Comparison of ENCODE assay signal across 2 cellular contexts in genomic region chr4:1039493-1040343, GRCh38.
A peak's percentile ranks its signal among the peaks of the same experiment; 100 is the strongest.
TF ChIP-seq lines count a peak whose summit lies in the region.

No MANE protein-coding gene starts in this region.

TF ChIP-seq in Ishikawa, 13 proteins besides CTCF, POLR2A, EP300 and RAD21 (continued from another document):
- TF ChIP-seq, protein P1, sequence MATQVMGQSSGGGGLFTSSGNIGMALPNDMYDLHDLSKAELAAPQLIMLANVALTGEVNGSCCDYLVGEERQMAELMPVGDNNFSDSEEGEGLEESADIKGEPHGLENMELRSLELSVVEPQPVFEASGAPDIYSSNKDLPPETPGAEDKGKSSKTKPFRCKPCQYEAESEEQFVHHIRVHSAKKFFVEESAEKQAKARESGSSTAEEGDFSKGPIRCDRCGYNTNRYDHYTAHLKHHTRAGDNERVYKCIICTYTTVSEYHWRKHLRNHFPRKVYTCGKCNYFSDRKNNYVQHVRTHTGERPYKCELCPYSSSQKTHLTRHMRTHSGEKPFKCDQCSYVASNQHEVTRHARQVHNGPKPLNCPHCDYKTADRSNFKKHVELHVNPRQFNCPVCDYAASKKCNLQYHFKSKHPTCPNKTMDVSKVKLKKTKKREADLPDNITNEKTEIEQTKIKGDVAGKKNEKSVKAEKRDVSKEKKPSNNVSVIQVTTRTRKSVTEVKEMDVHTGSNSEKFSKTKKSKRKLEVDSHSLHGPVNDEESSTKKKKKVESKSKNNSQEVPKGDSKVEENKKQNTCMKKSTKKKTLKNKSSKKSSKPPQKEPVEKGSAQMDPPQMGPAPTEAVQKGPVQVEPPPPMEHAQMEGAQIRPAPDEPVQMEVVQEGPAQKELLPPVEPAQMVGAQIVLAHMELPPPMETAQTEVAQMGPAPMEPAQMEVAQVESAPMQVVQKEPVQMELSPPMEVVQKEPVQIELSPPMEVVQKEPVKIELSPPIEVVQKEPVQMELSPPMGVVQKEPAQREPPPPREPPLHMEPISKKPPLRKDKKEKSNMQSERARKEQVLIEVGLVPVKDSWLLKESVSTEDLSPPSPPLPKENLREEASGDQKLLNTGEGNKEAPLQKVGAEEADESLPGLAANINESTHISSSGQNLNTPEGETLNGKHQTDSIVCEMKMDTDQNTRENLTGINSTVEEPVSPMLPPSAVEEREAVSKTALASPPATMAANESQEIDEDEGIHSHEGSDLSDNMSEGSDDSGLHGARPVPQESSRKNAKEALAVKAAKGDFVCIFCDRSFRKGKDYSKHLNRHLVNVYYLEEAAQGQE (IDR thresholded peaks at IDR 0.05; ENCODE audit: low read depth) = no peak
- TF ChIP-seq CREB1 (IDR thresholded peaks at IDR 0.05; ENCODE audit: low read depth) = no peak
- no peak for TF ChIP-seq CEBPB (IDR thresholded peaks at IDR 0.05)
- no peak for TF ChIP-seq TAF1 (IDR thresholded peaks at IDR 0.05; ENCODE audit: low read depth)
- TF ChIP-seq, protein P2, sequence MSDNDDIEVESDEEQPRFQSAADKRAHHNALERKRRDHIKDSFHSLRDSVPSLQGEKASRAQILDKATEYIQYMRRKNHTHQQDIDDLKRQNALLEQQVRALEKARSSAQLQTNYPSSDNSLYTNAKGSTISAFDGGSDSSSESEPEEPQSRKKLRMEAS (IDR thresholded peaks at IDR 0.05) = no peak; the same call in none of the 2 replicates
- TF ChIP-seq YY1 (IDR thresholded peaks at IDR 0.05; ENCODE audit: low read depth) = no peak; the same call in 1 of the 2 replicates
- no peak for TF ChIP-seq FOXM1 (IDR thresholded peaks at IDR 0.05; ENCODE audit: borderline replicate concordance, low read depth)
- TF ChIP-seq TEAD4 (IDR thresholded peaks at IDR 0.05) = peak; percentile 86
- no peak; the same call in 1 of the 2 replicates for TF ChIP-seq TCF12 (IDR thresholded peaks at IDR 0.05; ENCODE audit: low read depth)
- no peak; the same call in 1 of the 2 replicates for TF ChIP-seq NFIC (IDR thresholded peaks at IDR 0.05)
- peak; percentile 27; the same call in 1 of the 2 replicates for TF ChIP-seq EGR1 (IDR thresholded peaks at IDR 0.05)
- TF ChIP-seq ZBTB7A (IDR thresholded peaks at IDR 0.05; ENCODE audit: low read depth) = no peak

TF ChIP-seq in K562, 482 proteins besides CTCF, POLR2A, EP300 and RAD21 (continues in another document):
- TF ChIP-seq, protein P3, sequence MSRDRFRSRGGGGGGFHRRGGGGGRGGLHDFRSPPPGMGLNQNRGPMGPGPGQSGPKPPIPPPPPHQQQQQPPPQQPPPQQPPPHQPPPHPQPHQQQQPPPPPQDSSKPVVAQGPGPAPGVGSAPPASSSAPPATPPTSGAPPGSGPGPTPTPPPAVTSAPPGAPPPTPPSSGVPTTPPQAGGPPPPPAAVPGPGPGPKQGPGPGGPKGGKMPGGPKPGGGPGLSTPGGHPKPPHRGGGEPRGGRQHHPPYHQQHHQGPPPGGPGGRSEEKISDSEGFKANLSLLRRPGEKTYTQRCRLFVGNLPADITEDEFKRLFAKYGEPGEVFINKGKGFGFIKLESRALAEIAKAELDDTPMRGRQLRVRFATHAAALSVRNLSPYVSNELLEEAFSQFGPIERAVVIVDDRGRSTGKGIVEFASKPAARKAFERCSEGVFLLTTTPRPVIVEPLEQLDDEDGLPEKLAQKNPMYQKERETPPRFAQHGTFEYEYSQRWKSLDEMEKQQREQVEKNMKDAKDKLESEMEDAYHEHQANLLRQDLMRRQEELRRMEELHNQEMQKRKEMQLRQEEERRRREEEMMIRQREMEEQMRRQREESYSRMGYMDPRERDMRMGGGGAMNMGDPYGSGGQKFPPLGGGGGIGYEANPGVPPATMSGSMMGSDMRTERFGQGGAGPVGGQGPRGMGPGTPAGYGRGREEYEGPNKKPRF (IDR thresholded peaks at IDR 0.05; ENCODE audit: low read depth, low read length) = no peak
- TF ChIP-seq ZFX (CRISPR knock-in tag; IDR thresholded peaks at IDR 0.05) (peak; percentile 70), RBM17 (IDR thresholded peaks at IDR 0.05; ENCODE audit: borderline replicate concordance, low read depth, low read length) (no peak), CC2D1A (IDR thresholded peaks at IDR 0.05) (no peak), POLR2H (tag; IDR thresholded peaks at IDR 0.05; ENCODE audit: low read depth) (no peak), SIRT6 (IDR thresholded peaks at IDR 0.05; ENCODE audit: low read depth, low read length) (no peak), CREB3 (tag; conservative IDR thresholded peaks at IDR 0.05; ENCODE audit: low read depth) (0 out of 2 replicates have a peak, but pooled peaks have one; percentile 44), MAZ (CRISPR knock-in tag; conservative IDR thresholded peaks at IDR 0.05 in 1 of 2, IDR thresholded peaks at IDR 0.05 in 1 of 2) (0 out of 4 replicates have a peak, but pooled peaks of 1 of the 2 experiments have one; percentile 30), PCBP1 (IDR thresholded peaks at IDR 0.05; ENCODE audit: low read depth, low read length, poor library complexity, severe bottlenecking) (peak; percentile 47), ZNF24 (IDR thresholded peaks at IDR 0.05) (no peak), ZNF592 (IDR thresholded peaks at IDR 0.05) (peak; percentile 82), ETV5 (CRISPR knock-in tag; IDR thresholded peaks at IDR 0.05; ENCODE audit: low read depth) (no peak), ERF (CRISPR knock-in tag; IDR thresholded peaks at IDR 0.05) (no peak), SIN3B (IDR thresholded peaks at IDR 0.05; ENCODE audit: low read depth) (no peak), NR2C1 (IDR thresholded peaks at IDR 0.05) (no peak), NR2C1 (tag; IDR thresholded peaks at IDR 0.05) (0 out of 2 replicates have a peak, but pooled peaks have one; percentile 30), ZNF740 (CRISPR knock-in tag; IDR thresholded peaks at IDR 0.05) (peak; percentile 84), ZNF740 (tag; IDR thresholded peaks at IDR 0.05) (no peak), NFIC (IDR thresholded peaks at IDR 0.05) (no peak), RBFOX2 (IDR thresholded peaks at IDR 0.05; ENCODE audit: low read depth, low read length) (peak; percentile 63), TAF7 (tag; IDR thresholded peaks at IDR 0.05) (no peak), EGR1 (conservative IDR thresholded peaks at IDR 0.05) (peak; percentile 42; the same call in 1 of the 2 replicates), PHF8 (IDR thresholded peaks at IDR 0.05; ENCODE audit: borderline replicate concordance, low read length) (peak; percentile 56; the same call in 1 of the 2 replicates), ZNF140 (CRISPR knock-in tag; IDR thresholded peaks at IDR 0.05) (no peak), ZBTB1 (CRISPR knock-in tag; IDR thresholded peaks at IDR 0.05; ENCODE audit: borderline replicate concordance, low read depth) (0 out of 2 replicates have a peak, but pooled peaks have one; percentile 15), YY1 (IDR thresholded peaks at IDR 0.05; ENCODE audit: borderline replicate concordance in 1 of 3, control insufficient read depth in 1 of 3, extremely low read depth in 1 of 3, insufficient read depth in 3 of 3, insufficient read length in 1 of 3, insufficient replicate concordance in 2 of 3, low read depth in 1 of 3, low read length in 2 of 3) (peak in 2 of 3 experiments; percentile 34 to 81), POU5F1 (IDR thresholded peaks at IDR 0.05; ENCODE audit: borderline replicate concordance, low read depth, low read length, partially characterized antibody) (no peak), HNRNPH1 (optimal IDR thresholded peaks at IDR 0.05; ENCODE audit: low read depth, low read length) (no peak), TRIM24 (IDR thresholded peaks at IDR 0.05) (no peak), TSC22D4 (tag; IDR thresholded peaks at IDR 0.05) (no peak), ZBTB7A (IDR thresholded peaks at IDR 0.05; ENCODE audit: borderline replicate concordance, control insufficient read depth, low read depth, low read length) (peak; percentile 26; the same call in 1 of the 2 replicates), ZNF146 (CRISPR knock-in tag; IDR thresholded peaks at IDR 0.05; ENCODE audit: unreplicated experiment) (no peak), BRCA1 (IDR thresholded peaks at IDR 0.05) (no peak), BRCA1 (CRISPR knock-in tag; IDR thresholded peaks at IDR 0.05) (no peak), SNIP1 (IDR thresholded peaks at IDR 0.05; ENCODE audit: low read depth) (no peak), CBX2 (IDR thresholded peaks at IDR 0.05; ENCODE audit: insufficient read depth, low read length, poor library complexity, severe bottlenecking) (no peak), SUPT5H (IDR thresholded peaks at IDR 0.05) (0 out of 2 replicates have a peak, but pooled peaks have one; percentile 29)
- TF ChIP-seq, protein P4, sequence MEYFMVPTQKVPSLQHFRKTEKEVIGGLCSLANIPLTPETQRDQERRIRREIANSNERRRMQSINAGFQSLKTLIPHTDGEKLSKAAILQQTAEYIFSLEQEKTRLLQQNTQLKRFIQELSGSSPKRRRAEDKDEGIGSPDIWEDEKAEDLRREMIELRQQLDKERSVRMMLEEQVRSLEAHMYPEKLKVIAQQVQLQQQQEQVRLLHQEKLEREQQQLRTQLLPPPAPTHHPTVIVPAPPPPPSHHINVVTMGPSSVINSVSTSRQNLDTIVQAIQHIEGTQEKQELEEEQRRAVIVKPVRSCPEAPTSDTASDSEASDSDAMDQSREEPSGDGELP (CRISPR knock-in tag; IDR thresholded peaks at IDR 0.05; ENCODE audit: borderline replicate concordance) = peak; percentile 35; the same call in 1 of the 2 replicates
- TF ChIP-seq, protein P5, sequence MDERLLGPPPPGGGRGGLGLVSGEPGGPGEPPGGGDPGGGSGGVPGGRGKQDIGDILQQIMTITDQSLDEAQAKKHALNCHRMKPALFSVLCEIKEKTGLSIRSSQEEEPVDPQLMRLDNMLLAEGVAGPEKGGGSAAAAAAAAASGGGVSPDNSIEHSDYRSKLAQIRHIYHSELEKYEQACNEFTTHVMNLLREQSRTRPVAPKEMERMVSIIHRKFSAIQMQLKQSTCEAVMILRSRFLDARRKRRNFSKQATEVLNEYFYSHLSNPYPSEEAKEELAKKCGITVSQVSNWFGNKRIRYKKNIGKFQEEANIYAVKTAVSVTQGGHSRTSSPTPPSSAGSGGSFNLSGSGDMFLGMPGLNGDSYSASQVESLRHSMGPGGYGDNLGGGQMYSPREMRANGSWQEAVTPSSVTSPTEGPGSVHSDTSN (CRISPR knock-in tag; IDR thresholded peaks at IDR 0.05; ENCODE audit: low read depth) = no peak
- TF ChIP-seq, protein P5 (tag; conservative IDR thresholded peaks at IDR 0.05; ENCODE audit: low read depth) = no peak
- TF ChIP-seq, protein P6, sequence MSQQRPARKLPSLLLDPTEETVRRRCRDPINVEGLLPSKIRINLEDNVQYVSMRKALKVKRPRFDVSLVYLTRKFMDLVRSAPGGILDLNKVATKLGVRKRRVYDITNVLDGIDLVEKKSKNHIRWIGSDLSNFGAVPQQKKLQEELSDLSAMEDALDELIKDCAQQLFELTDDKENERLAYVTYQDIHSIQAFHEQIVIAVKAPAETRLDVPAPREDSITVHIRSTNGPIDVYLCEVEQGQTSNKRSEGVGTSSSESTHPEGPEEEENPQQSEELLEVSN (IDR thresholded peaks at IDR 0.05; ENCODE audit: borderline replicate concordance in 1 of 2, extremely low read depth in 1 of 2, insufficient read depth in 1 of 2, insufficient read length in 1 of 2, low read depth in 1 of 2, low read length in 1 of 2, poor library complexity in 1 of 2, severe bottlenecking in 1 of 2) = peak; percentile 35 to 81
